Comparison of ENCODE assay signal across 14 cellular contexts in genomic region chr2:230716588-230716987, GRCh38. TPM values are rescaled to one million over a fixed set of nuclear protein-coding genes. Genes with fewer than 3 reads are reported as not detected.
DNase-seq lines count a peak whose midpoint lies in the region; ATAC-seq and TF ChIP-seq lines count a peak whose summit lies in the region.
"Had no signal": no experiment of that assay in that cellular context is flagged by ENCODE, and none has a peak within 500 bp of the region (broad histone marks: within the 10 kb centered on the region; RNA-seq: fewer than 3 reads in every experiment).

No MANE protein-coding gene starts in this region.

- no peak overlapping the region for H3K4ac ChIP-seq in mesendoderm (ENCODE audit: low read depth, low read length)

- H3K4me1 Mint-ChIP-seq in CD4-positive, CD25-positive, alpha-beta regulatory T cell, result peaks cover 43 to 78% (median 66%) of the 10 kb centered on the region in 4 donors
- H3K4me1 Mint-ChIP-seq in WTC11, result peaks cover 60% of the 10 kb centered on the region

- dilution Hi-C loops in mammary epithelial cell (cut with HindIII; ENCODE audit: low sequenced_read_pairs), result no loop called here

- H3K79me2 ChIP-seq in mesendoderm (ENCODE audit: control insufficient read depth, insufficient read depth, low read length) (peaks cover 62% of the 10 kb centered on the region), mammary epithelial cell (ENCODE audit: insufficient read depth, low read length) (peaks cover 93% of the 10 kb centered on the region)

- H3K4me3 Mint-ChIP-seq in CD4-positive, CD25-positive, alpha-beta regulatory T cell, result peak overlapping the region in 2 of 4 donors; percentile 72 to 96
- no peak overlapping the region for H3K4me3 Mint-ChIP-seq in WTC11

- H3K9me3 ChIP-seq in BLaER1 (no peaks in the 10 kb centered on the region), mammary epithelial cell (replicated peaks; ENCODE audit: insufficient read depth, low read length) (no peaks in the 10 kb centered on the region)
- no peaks in the 10 kb centered on the region for H3K9me3 ChIP-seq in CD4-positive, CD25-positive, alpha-beta regulatory T cell (ENCODE audit: control insufficient read depth in 2 of 2, low read length in 2 of 2)
- H3K9me3 ChIP-seq: Caco-2 had no signal

- no peak overlapping the region for H2AK5ac ChIP-seq in mesendoderm (ENCODE audit: low read length)

- H3K4me2 ChIP-seq in BLaER1 (peak overlapping the region; percentile 88), mesendoderm (ENCODE audit: low read length) (no peak overlapping the region), mammary epithelial cell (ENCODE audit: insufficient read depth, low read depth, low read length) (no peak overlapping the region)

- peaks cover 21% of the 10 kb centered on the region for H3K36me3 ChIP-seq in BLaER1
- H3K36me3 ChIP-seq in CD4-positive, CD25-positive, alpha-beta regulatory T cell (ENCODE audit: control insufficient read depth, insufficient read depth, low read length), result no peaks in the 10 kb centered on the region
- no peaks in the 10 kb centered on the region for H3K36me3 ChIP-seq in mesendoderm (ENCODE audit: control insufficient read depth, insufficient read depth, low read length)
- peaks cover 4% of the 10 kb centered on the region for H3K36me3 ChIP-seq in mammary epithelial cell (ENCODE audit: insufficient read depth, low read length)

- H3K27me3 ChIP-seq in BLaER1 (no peaks in the 10 kb centered on the region), mesendoderm (ENCODE audit: insufficient read depth, low read length, poor library complexity) (no peaks in the 10 kb centered on the region), mammary epithelial cell (ENCODE audit: insufficient read depth, low read length) (no peaks in the 10 kb centered on the region)
- no peaks in the 10 kb centered on the region for H3K27me3 ChIP-seq in CD4-positive, CD25-positive, alpha-beta regulatory T cell (ENCODE audit: control insufficient read depth, insufficient read depth, low read length)

- BruUV-seq in mammary epithelial cell (replicated peaks; lab: Mats Ljungman, UMichigan), result no TSS peak

- DNase-seq in CD4-positive, CD25-positive, alpha-beta regulatory T cell, result no peak
- no peak for DNase-seq in WTC11 (ENCODE audit: low spot score)
- no peak for DNase-seq in mesendoderm
- DNase-seq in mammary epithelial cell, result no peak
- DNase-seq: Caco-2, IMR-90, NCI-H1436 treated with DMSO at 0.1 percent for 48 hours, NCI-H2081 treated with DMSO at 0.1 percent for 48 hours, NCI-H524, SIG-M5 had no signal

- CTCF ChIA-PET in WTC11 (lab: Charles Lee), result no interaction called here
- CTCF ChIA-PET in mammary epithelial cell (lab: Charles Lee; ENCODE audit: low non-redundant PET), result no interaction called here

- POLR2A ChIA-PET in WTC11 (lab: Charles Lee), result no interaction called here

- no CpG with 5 or more reads among the region's 4 CpGs for WGBS in mesendoderm (ENCODE audit: extremely low coverage, insufficient coverage, low lambda C conversion rate)
- WGBS in mammary epithelial cell (ENCODE audit: low coverage, missing lambda C conversion rate), result 96% methylated on average over 4 of the region's 4 CpGs

- no peak for ATAC-seq in CD4-positive, CD25-positive, alpha-beta regulatory T cell (ENCODE audit: low read depth in 2 of 2)
- no peak for ATAC-seq in WTC11
- no peak for ATAC-seq in HG03460 (IDR thresholded peaks at IDR 0.05; ENCODE audit: unreplicated experiment)
- no peak for ATAC-seq in GM18520 (IDR thresholded peaks at IDR 0.05; ENCODE audit: unreplicated experiment)

- H3K9ac ChIP-seq in BLaER1 (0 out of 2 replicates have a peak overlapping the region, but pooled peaks have one; percentile 26), mesendoderm (ENCODE audit: low read length) (no peak overlapping the region), mammary epithelial cell (ENCODE audit: insufficient read depth, low read length) (no peak overlapping the region)

- no peaks in the 10 kb centered on the region for H3K9me3 Mint-ChIP-seq in CD4-positive, CD25-positive, alpha-beta regulatory T cell
- no peaks in the 10 kb centered on the region for H3K9me3 Mint-ChIP-seq in WTC11

- H4K8ac ChIP-seq in mesendoderm (ENCODE audit: low read depth, low read length), result no peak overlapping the region

- H2BK5ac ChIP-seq in mesendoderm (ENCODE audit: low read length), result no peak overlapping the region

- no peak overlapping the region for H2BK15ac ChIP-seq in mesendoderm (replicated peaks; ENCODE audit: low read depth)

- peaks cover 6% of the 10 kb centered on the region for H3K27me3 Mint-ChIP-seq in CD4-positive, CD25-positive, alpha-beta regulatory T cell
- H3K27me3 Mint-ChIP-seq in WTC11 (ENCODE audit: low read depth), result no peaks in the 10 kb centered on the region
- H3K27me3 Mint-ChIP-seq: B cell had no signal

- intact Hi-C loops in mammary epithelial cell (cut with micrococcal nuclease), result loop anchor here (10.0 kb wide), 1 partner anchor 712 kb away; no protein-coding TSS in a partner anchor

- H3K4me3 ChIP-seq in BLaER1 (no peak overlapping the region), mesendoderm (ENCODE audit: low read length) (no peak overlapping the region), mammary epithelial cell (replicated peaks in 1 of 3; ENCODE audit: insufficient read depth in 1 of 3, low read depth in 2 of 3, low read length in 3 of 3) (no peak overlapping the region)
- H3K4me3 ChIP-seq in CD4-positive, CD25-positive, alpha-beta regulatory T cell (ENCODE audit: low read depth, low read length), result peak overlapping the region; percentile 96

- peaks cover 14% of the 10 kb centered on the region for H3K36me3 Mint-ChIP-seq in CD4-positive, CD25-positive, alpha-beta regulatory T cell
- peaks cover 5% of the 10 kb centered on the region; the same call in 1 of the 2 replicates for H3K36me3 Mint-ChIP-seq in WTC11

- H4K20me1 ChIP-seq in BLaER1 (peaks cover 89% of the 10 kb centered on the region), mammary epithelial cell (ENCODE audit: insufficient read depth, low read length) (peaks cover 16% of the 10 kb centered on the region)

- in situ Hi-C loops in mammary epithelial cell (cut with MboI; ENCODE audit: low sequenced_read_pairs in 2 of 2), result no loop called here

- H4K5ac ChIP-seq in mesendoderm (ENCODE audit: low read length), result no peak overlapping the region

- H3K27ac Mint-ChIP-seq in CD4-positive, CD25-positive, alpha-beta regulatory T cell, result peak overlapping the region in 2 of 3 donors; percentile 77 to 90
- no peak overlapping the region for H3K27ac Mint-ChIP-seq in WTC11
- H3K27ac Mint-ChIP-seq: B cell had no signal

- H3K18ac ChIP-seq in mesendoderm (ENCODE audit: low read length), result peak overlapping the region; percentile 47

- no peak overlapping the region for H2BK120ac ChIP-seq in mesendoderm (ENCODE audit: low read depth, low read length)

- H3K23ac ChIP-seq in mesendoderm (ENCODE audit: low read length), result no peak overlapping the region

- H3K27ac ChIP-seq in BLaER1, result 0 out of 2 replicates have a peak overlapping the region, but pooled peaks have one; percentile 61
- peak overlapping the region; percentile 87 for H3K27ac ChIP-seq in CD4-positive, CD25-positive, alpha-beta regulatory T cell (ENCODE audit: insufficient read depth, low read length, poor library complexity, severe bottlenecking)
- no peak overlapping the region for H3K27ac ChIP-seq in mesendoderm (ENCODE audit: low read depth, low read length)
- H3K27ac ChIP-seq in mammary epithelial cell (ENCODE audit: insufficient read depth, low read depth, low read length), result no peak overlapping the region

- no peak overlapping the region for H2AFZ ChIP-seq in mammary epithelial cell (ENCODE audit: low read depth, low read length)

- TF ChIP-seq CTCF in WTC11 (IDR thresholded peaks at IDR 0.05) (no peak), mammary epithelial cell (conservative IDR thresholded peaks at IDR 0.05 in 1 of 2, IDR thresholded peaks at IDR 0.05 in 1 of 2; ENCODE audit: extremely low read depth in 1 of 2, insufficient read depth in 1 of 2, low read depth in 1 of 2, low read length in 2 of 2) (no peak)

- H3K79me1 ChIP-seq in mesendoderm (ENCODE audit: low read length), result peaks cover 18% of the 10 kb centered on the region

- H3K56ac ChIP-seq in mesendoderm (ENCODE audit: low read length), result no peak overlapping the region

- H3K4me1 ChIP-seq in BLaER1, result peaks cover 80% of the 10 kb centered on the region
- peaks cover 80% of the 10 kb centered on the region for H3K4me1 ChIP-seq in CD4-positive, CD25-positive, alpha-beta regulatory T cell (ENCODE audit: control insufficient read depth, insufficient read depth, low read length, poor library complexity, severe bottlenecking)
- H3K4me1 ChIP-seq in mesendoderm (ENCODE audit: control insufficient read depth, low read depth, low read length), result peaks cover 8% of the 10 kb centered on the region
- H3K4me1 ChIP-seq in mammary epithelial cell (ENCODE audit: insufficient read depth, low read length), result peaks cover 23% of the 10 kb centered on the region

TF ChIP-seq in WTC11, 78 proteins besides CTCF, POLR2A, EP300 and RAD21 (continues in another document):
- TF ChIP-seq ZNF423 (CRISPR knock-in tag; IDR thresholded peaks at IDR 0.05), result no peak
- no peak for TF ChIP-seq USF1 (CRISPR knock-in tag; IDR thresholded peaks at IDR 0.05)
- no peak for TF ChIP-seq TEAD4 (CRISPR knock-in tag; IDR thresholded peaks at IDR 0.05)

RNA-seq across cellular contexts. Expression of gene CAB39, which starts 3.9 kb away (rescaled TPM):
- total RNA-seq in CD4-positive, CD25-positive, alpha-beta regulatory T cell, result 114 TPM
- polyA plus RNA-seq in CD4-positive, CD25-positive, alpha-beta regulatory T cell, result 10 to 100 TPM; 64.3 to 88.4 (median 78.3) TPM
- total RNA-seq in WTC11 (2021), result 35.6 to 38.9 TPM (median 36.9 TPM) in 3 replicates
- 33.4 TPM for polyA plus RNA-seq in mesendoderm (2013, experiment 1 of 2)
- polyA plus RNA-seq in mesendoderm (2013, experiment 2 of 2), result 34.1 TPM
- total RNA-seq in mammary epithelial cell, result 100 to 1,000 TPM in 1 of 2 donors, 10 to 100 TPM in 1; 68.3 to 115 TPM
- 55.2 TPM for polyA plus RNA-seq in mammary epithelial cell
- polyA minus RNA-seq in mammary epithelial cell, result 149 TPM

Comparison
In these comparisons a context has a peak if more than half of its experiments do, and no peak if none do; other contexts are left out.
1. H3K27ac ChIP-seq: peak in BLaER1 (single experiment) and CD4-positive, CD25-positive, alpha-beta regulatory T cell (single experiment); none in mesendoderm (single experiment) and mammary epithelial cell (single experiment).